ENCODE assay signal across 9 cellular contexts in genomic region chr6:36609582-36609981, GRCh38.
DNase-seq lines count a peak whose midpoint lies in the region; ATAC-seq and TF ChIP-seq lines count a peak whose summit lies in the region.
"Had no signal": no experiment of that assay in that cellular context is flagged by ENCODE, and none has a peak within 500 bp of the region (broad histone marks: within the 10 kb centered on the region; RNA-seq: fewer than 3 reads in every experiment).

No MANE protein-coding gene starts in this region.

- H3K4me2 ChIP-seq in DOHH2 (ENCODE audit: low read length): no peak overlapping the region

- no peaks in the 10 kb centered on the region for H3K27me3 Mint-ChIP-seq in dendritic cell treated with granulocyte-macrophage colony-stimulating factor and Interleukin-4, amounts not matched to agents 40 ng/mL and 50 ng/mL, for 4 days

- peak; percentile 40 for DNase-seq in NAMALWA (ENCODE audit: low spot score)
- DNase-seq in HuH-7.5 (ENCODE audit: low spot score): no peak
- no peak for DNase-seq in tibial artery
- DNase-seq in NCI-H82 (lab: John Stamatoyannopoulos, UW): no peak
- DNase-seq: NCI-H2029 treated with DMSO at 0.1 percent for 48 hours had no signal

- peak overlapping the region; percentile 15 for H3K27ac Mint-ChIP-seq in dendritic cell treated with granulocyte-macrophage colony-stimulating factor and Interleukin-4, amounts not matched to agents 40 ng/mL and 50 ng/mL, for 4 days

- no peaks in the 10 kb centered on the region for H3K27me3 ChIP-seq in DOHH2 (ENCODE audit: control insufficient read depth, low read length)
- no peaks in the 10 kb centered on the region for H3K27me3 ChIP-seq in neutrophil
- H3K27me3 ChIP-seq in tibial artery: no peaks in the 10 kb centered on the region

- H3K9me3 ChIP-seq in DOHH2 (ENCODE audit: control insufficient read depth, insufficient read depth, low read length): no peaks in the 10 kb centered on the region
- no peaks in the 10 kb centered on the region for H3K9me3 ChIP-seq in neutrophil
- H3K9me3 ChIP-seq in tibial artery: no peaks in the 10 kb centered on the region

- TF ChIP-seq CTCF in DOHH2 (IDR thresholded peaks at IDR 0.05; ENCODE audit: low read depth, low read length, poor library complexity, severe bottlenecking) (no peak), neutrophil (IDR thresholded peaks at IDR 0.05) (no peak), tibial artery (IDR thresholded peaks at IDR 0.05) (no peak)

- H3K36me3 ChIP-seq in DOHH2 (ENCODE audit: control insufficient read depth, low read length) (peaks cover 79% of the 10 kb centered on the region), neutrophil (peaks cover 78% of the 10 kb centered on the region), tibial artery (peaks cover 71 to 95% (median 73%) of the 10 kb centered on the region in 3 donors)

- H3K9me3 Mint-ChIP-seq in dendritic cell treated with granulocyte-macrophage colony-stimulating factor and Interleukin-4, amounts not matched to agents 40 ng/mL and 50 ng/mL, for 4 days: no peaks in the 10 kb centered on the region

- H3K36me3 Mint-ChIP-seq in dendritic cell treated with granulocyte-macrophage colony-stimulating factor and Interleukin-4, amounts not matched to agents 40 ng/mL and 50 ng/mL, for 4 days (ENCODE audit: low read depth): peaks cover 87% of the 10 kb centered on the region

- H3F3A ChIP-seq in DOHH2 (ENCODE audit: control insufficient read depth, insufficient read depth): peaks cover 86% of the 10 kb centered on the region

- H3K4me1 ChIP-seq in DOHH2 (ENCODE audit: control insufficient read depth, low read length) (no peaks in the 10 kb centered on the region), neutrophil (ENCODE audit: control insufficient read depth in 1 of 2, insufficient read depth in 1 of 2, low read depth in 1 of 2, low read length in 1 of 2) (no peaks in the 10 kb centered on the region), tibial artery (peaks cover 0 to 52% (median 31%) of the 10 kb centered on the region in 4 donors)

- peaks cover 39% of the 10 kb centered on the region for H3K4me1 Mint-ChIP-seq in dendritic cell treated with granulocyte-macrophage colony-stimulating factor and Interleukin-4, amounts not matched to agents 40 ng/mL and 50 ng/mL, for 4 days (ENCODE audit: low read depth)

- H3K4me3 ChIP-seq in DOHH2 (ENCODE audit: low read length): no peak overlapping the region
- no peak overlapping the region for H3K4me3 ChIP-seq in neutrophil (ENCODE audit: low read depth in 1 of 2, low read length in 1 of 2)
- H3K4me3 ChIP-seq in tibial artery: no peak overlapping the region

- peaks cover 19% of the 10 kb centered on the region for H4K20me1 ChIP-seq in DOHH2 (ENCODE audit: control insufficient read depth, insufficient read depth, low read depth, low read length)

- no peak for ATAC-seq in GM18519 (IDR thresholded peaks at IDR 0.05; ENCODE audit: low FRiP score, unreplicated experiment)

- no peaks in the 10 kb centered on the region for H3K9me2 ChIP-seq in DOHH2 (replicated peaks; ENCODE audit: control insufficient read depth, low read length)

- 0 out of 2 replicates have a peak overlapping the region, but pooled peaks have one; percentile 8 for H3K27ac ChIP-seq in DOHH2 (ENCODE audit: low read depth, low read length)
- peak overlapping the region; percentile 11 for H3K27ac ChIP-seq in neutrophil
- H3K27ac ChIP-seq in tibial artery: peak overlapping the region in 1 of 2 donors; percentile 32

- peaks cover 14% of the 10 kb centered on the region for H3K79me2 ChIP-seq in DOHH2 (ENCODE audit: control insufficient read depth, low read length)

- intact Hi-C loops in dendritic cell treated with granulocyte-macrophage colony-stimulating factor and Interleukin-4, amounts not matched to agents 40 ng/mL and 50 ng/mL, for 4 days (cut with micrococcal nuclease): no loop called here
- intact Hi-C loops in tibial artery (cut with DNase I; ENCODE audit: low total_unique reads): no loop called here

- no peak overlapping the region for H3K4me3 Mint-ChIP-seq in dendritic cell treated with granulocyte-macrophage colony-stimulating factor and Interleukin-4, amounts not matched to agents 40 ng/mL and 50 ng/mL, for 4 days
